2 cellular contexts compared by ENCODE assay signal in the genomic region with DNA sequence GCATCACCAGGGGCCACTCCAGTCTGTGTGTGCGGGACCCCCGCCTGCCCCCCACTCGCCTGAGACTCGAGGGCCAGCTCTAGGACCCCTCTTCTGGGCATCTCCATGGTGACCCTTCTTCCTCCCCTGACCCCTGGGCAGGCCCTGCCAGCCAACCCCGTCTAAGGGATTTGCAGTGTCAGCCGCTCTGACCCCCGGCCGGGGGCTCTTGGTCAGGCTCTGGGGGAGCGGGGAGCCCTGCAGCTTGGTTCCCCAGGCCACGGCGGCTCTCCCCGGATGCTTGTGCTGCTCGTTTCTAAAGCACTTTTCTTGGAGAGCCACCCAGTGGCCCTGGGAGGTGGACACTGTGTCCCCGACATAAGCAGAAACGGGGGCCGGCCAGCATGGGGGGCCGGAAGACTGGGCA.
TF ChIP-seq lines count a peak whose summit lies in the region.

No MANE protein-coding gene starts in this region.

TF ChIP-seq in SK-N-SH, 30 proteins besides CTCF, POLR2A, EP300 and RAD21:
- TF ChIP-seq POLR2AphosphoS5 (IDR thresholded peaks at IDR 0.05; ENCODE audit: low read depth, low read length) (no peak), CHD2 (IDR thresholded peaks at IDR 0.05; ENCODE audit: low read length, partially characterized antibody) (no peak), GATA2 (CRISPR knock-in tag; IDR thresholded peaks at IDR 0.05) (no peak), ELF1 (IDR thresholded peaks at IDR 0.05) (no peak), RFX5 (IDR thresholded peaks at IDR 0.05; ENCODE audit: low read length) (no peak), FOXM1 (IDR thresholded peaks at IDR 0.05; ENCODE audit: low read depth) (no peak), REST (IDR thresholded peaks at IDR 0.05; ENCODE audit: low read depth, low read length) (no peak), RXRA (IDR thresholded peaks at IDR 0.05; ENCODE audit: borderline replicate concordance, low read depth) (no peak), FOSL2 (IDR thresholded peaks at IDR 0.05; ENCODE audit: borderline replicate concordance, low read depth) (no peak), NFIC (IDR thresholded peaks at IDR 0.05; ENCODE audit: borderline replicate concordance) (no peak)
- TF ChIP-seq, protein P1, sequence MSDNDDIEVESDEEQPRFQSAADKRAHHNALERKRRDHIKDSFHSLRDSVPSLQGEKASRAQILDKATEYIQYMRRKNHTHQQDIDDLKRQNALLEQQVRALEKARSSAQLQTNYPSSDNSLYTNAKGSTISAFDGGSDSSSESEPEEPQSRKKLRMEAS (IDR thresholded peaks at IDR 0.05; ENCODE audit: low read depth): no peak
- TF ChIP-seq, protein P2, sequence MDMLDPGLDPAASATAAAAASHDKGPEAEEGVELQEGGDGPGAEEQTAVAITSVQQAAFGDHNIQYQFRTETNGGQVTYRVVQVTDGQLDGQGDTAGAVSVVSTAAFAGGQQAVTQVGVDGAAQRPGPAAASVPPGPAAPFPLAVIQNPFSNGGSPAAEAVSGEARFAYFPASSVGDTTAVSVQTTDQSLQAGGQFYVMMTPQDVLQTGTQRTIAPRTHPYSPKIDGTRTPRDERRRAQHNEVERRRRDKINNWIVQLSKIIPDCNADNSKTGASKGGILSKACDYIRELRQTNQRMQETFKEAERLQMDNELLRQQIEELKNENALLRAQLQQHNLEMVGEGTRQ (IDR thresholded peaks at IDR 0.05; ENCODE audit: borderline replicate concordance, low read depth, low read length): no peak
- TF ChIP-seq, protein P3, sequence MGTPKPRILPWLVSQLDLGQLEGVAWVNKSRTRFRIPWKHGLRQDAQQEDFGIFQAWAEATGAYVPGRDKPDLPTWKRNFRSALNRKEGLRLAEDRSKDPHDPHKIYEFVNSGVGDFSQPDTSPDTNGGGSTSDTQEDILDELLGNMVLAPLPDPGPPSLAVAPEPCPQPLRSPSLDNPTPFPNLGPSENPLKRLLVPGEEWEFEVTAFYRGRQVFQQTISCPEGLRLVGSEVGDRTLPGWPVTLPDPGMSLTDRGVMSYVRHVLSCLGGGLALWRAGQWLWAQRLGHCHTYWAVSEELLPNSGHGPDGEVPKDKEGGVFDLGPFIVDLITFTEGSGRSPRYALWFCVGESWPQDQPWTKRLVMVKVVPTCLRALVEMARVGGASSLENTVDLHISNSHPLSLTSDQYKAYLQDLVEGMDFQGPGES (IDR thresholded peaks at IDR 0.05; ENCODE audit: low read depth, low read length): no peak
- TF ChIP-seq, protein P4, sequence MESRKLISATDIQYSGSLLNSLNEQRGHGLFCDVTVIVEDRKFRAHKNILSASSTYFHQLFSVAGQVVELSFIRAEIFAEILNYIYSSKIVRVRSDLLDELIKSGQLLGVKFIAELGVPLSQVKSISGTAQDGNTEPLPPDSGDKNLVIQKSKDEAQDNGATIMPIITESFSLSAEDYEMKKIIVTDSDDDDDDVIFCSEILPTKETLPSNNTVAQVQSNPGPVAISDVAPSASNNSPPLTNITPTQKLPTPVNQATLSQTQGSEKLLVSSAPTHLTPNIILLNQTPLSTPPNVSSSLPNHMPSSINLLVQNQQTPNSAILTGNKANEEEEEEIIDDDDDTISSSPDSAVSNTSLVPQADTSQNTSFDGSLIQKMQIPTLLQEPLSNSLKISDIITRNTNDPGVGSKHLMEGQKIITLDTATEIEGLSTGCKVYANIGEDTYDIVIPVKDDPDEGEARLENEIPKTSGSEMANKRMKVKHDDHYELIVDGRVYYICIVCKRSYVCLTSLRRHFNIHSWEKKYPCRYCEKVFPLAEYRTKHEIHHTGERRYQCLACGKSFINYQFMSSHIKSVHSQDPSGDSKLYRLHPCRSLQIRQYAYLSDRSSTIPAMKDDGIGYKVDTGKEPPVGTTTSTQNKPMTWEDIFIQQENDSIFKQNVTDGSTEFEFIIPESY (IDR thresholded peaks at IDR 0.05; ENCODE audit: borderline replicate concordance, low read depth): no peak

TF ChIP-seq in SK-N-SH treated with all-trans-retinoic acid at 6 μM for 48 hours, 23 proteins besides CTCF, POLR2A, EP300 and RAD21:
- TF ChIP-seq PPARA (CRISPR knock-in tag; IDR thresholded peaks at IDR 0.05; ENCODE audit: borderline replicate concordance) (no peak), ESRRG (CRISPR knock-in tag; IDR thresholded peaks at IDR 0.05) (no peak), CSRNP3 (CRISPR knock-in tag; IDR thresholded peaks at IDR 0.05) (no peak), CSDC2 (CRISPR knock-in tag; IDR thresholded peaks at IDR 0.05) (no peak), GLIS3 (CRISPR knock-in tag; IDR thresholded peaks at IDR 0.05) (no peak), TOX (CRISPR knock-in tag; IDR thresholded peaks at IDR 0.05; ENCODE audit: borderline replicate concordance) (no peak), TCF4 (CRISPR knock-in tag; IDR thresholded peaks at IDR 0.05; ENCODE audit: borderline replicate concordance) (no peak), POU6F1 (CRISPR knock-in tag; IDR thresholded peaks at IDR 0.05; ENCODE audit: borderline replicate concordance, low read depth) (no peak), ISL1 (CRISPR knock-in tag; IDR thresholded peaks at IDR 0.05) (no peak), ZNF8 (CRISPR knock-in tag; IDR thresholded peaks at IDR 0.05) (no peak), ARNTL (CRISPR knock-in tag; IDR thresholded peaks at IDR 0.05; ENCODE audit: borderline replicate concordance, low read depth) (no peak), ZNF565 (CRISPR knock-in tag; conservative IDR thresholded peaks at IDR 0.05; ENCODE audit: low read depth) (no peak), OSR1 (CRISPR knock-in tag; IDR thresholded peaks at IDR 0.05) (no peak), ZFP3 (CRISPR knock-in tag; IDR thresholded peaks at IDR 0.05) (no peak)
- TF ChIP-seq, protein P5, sequence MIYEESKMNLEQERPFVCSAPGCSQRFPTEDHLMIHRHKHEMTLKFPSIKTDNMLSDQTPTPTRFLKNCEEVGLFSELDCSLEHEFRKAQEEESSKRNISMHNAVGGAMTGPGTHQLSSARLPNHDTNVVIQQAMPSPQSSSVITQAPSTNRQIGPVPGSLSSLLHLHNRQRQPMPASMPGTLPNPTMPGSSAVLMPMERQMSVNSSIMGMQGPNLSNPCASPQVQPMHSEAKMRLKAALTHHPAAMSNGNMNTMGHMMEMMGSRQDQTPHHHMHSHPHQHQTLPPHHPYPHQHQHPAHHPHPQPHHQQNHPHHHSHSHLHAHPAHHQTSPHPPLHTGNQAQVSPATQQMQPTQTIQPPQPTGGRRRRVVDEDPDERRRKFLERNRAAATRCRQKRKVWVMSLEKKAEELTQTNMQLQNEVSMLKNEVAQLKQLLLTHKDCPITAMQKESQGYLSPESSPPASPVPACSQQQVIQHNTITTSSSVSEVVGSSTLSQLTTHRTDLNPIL (CRISPR knock-in tag; IDR thresholded peaks at IDR 0.05; ENCODE audit: low read depth): no peak
- TF ChIP-seq, protein P6, sequence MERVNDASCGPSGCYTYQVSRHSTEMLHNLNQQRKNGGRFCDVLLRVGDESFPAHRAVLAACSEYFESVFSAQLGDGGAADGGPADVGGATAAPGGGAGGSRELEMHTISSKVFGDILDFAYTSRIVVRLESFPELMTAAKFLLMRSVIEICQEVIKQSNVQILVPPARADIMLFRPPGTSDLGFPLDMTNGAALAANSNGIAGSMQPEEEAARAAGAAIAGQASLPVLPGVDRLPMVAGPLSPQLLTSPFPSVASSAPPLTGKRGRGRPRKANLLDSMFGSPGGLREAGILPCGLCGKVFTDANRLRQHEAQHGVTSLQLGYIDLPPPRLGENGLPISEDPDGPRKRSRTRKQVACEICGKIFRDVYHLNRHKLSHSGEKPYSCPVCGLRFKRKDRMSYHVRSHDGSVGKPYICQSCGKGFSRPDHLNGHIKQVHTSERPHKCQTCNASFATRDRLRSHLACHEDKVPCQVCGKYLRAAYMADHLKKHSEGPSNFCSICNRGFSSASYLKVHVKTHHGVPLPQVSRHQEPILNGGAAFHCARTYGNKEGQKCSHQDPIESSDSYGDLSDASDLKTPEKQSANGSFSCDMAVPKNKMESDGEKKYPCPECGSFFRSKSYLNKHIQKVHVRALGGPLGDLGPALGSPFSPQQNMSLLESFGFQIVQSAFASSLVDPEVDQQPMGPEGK (CRISPR knock-in tag; IDR thresholded peaks at IDR 0.05; ENCODE audit: borderline replicate concordance): no peak
